Comparison of ENCODE assay signal across 8 cellular contexts in the genomic region with DNA sequence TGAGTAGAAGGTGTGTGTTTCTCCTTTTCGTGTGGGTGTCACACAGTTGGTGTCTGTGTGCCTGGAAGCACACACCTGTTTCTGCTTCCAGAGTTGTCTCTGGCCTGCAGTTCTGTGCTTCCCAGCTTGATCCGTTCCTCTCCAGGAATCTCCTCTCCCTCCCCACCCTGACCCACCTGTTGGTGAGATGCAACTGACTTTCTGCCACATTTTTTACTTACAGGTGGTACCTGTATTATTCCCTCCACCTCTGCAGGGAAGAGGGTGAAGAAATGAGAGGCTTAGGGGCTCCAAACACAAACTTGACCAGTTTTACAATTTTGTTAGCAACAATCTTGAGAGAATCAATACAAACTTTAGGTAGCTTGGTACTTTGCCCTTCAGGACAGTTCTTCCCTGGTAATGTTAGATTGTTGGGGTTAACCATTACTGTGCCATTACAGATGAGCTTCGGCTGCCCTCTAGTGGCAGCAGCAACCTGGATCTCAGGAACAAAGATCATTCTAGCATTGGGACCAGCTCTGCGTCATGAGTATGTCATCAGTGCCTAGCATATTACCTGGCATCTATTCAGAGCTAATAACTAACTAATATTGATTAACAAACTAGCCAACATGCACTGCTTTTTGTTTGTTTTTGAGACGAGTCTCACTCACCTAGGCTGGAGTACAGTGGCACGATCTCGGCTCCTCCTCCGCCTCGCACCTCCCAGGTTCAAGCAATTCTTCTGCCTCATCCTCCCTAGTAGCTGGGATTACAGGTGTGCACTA. TPM values are rescaled to one million over a fixed set of nuclear protein-coding genes. Genes with fewer than 3 reads are reported as not detected.
A peak's percentile ranks its signal among the peaks of the same experiment; 100 is the strongest.
DNase-seq lines count a peak whose midpoint lies in the region; ATAC-seq and TF ChIP-seq lines count a peak whose summit lies in the region.
"Not testable (repeated sequence)": the region's sequence is repeated elsewhere in the genome, so short reads cannot be mapped to it uniquely, and the experiment has no call there.

No MANE protein-coding gene starts in this region.

- TF ChIP-seq RAD21 in SK-N-SH (IDR thresholded peaks at IDR 0.05; ENCODE audit: low read length): peak; percentile 69

- peak; percentile 23 for DNase-seq in GM10266 (ENCODE audit: extremely low spot score)
- DNase-seq in HFFc6: peak; percentile 61
- peak; percentile 32 for DNase-seq in LoVo (ENCODE audit: low spot score)
- DNase-seq in SK-N-SH: peak; percentile 59
- peak; percentile 17 for DNase-seq in activated gamma-delta T cell treated with anti-CD3 and anti-CD28 coated beads, Interleukin-2, amount 50 U/mL, for 16 hours (ENCODE audit: low read depth)
- peak; percentile 31 for DNase-seq in fibroblast of the conjunctiva (ENCODE audit: low read depth)
- peak; percentile 44 for DNase-seq in omental fat pad (ENCODE audit: low spot score)
- peak in 1 of 2 donors; percentile 55 for DNase-seq in tibial nerve (ENCODE audit: low spot score in 2 of 2)

- H3K4me3 ChIP-seq in SK-N-SH (ENCODE audit: low read depth in 2 of 2, low read length in 1 of 2); tibial nerve: not testable (repeated sequence)

- not testable (repeated sequence) for H3K9me3 ChIP-seq in SK-N-SH, tibial nerve

- not testable (repeated sequence) for H3K4me3 Mint-ChIP-seq in HFFc6

- H3K36me3 Mint-ChIP-seq in HFFc6 (ENCODE audit: low read depth): not testable (repeated sequence)

- H3K79me2 ChIP-seq in SK-N-SH (ENCODE audit: insufficient read depth): peaks cover 59% of the 10 kb centered on the region

- H3K27ac ChIP-seq in SK-N-SH (ENCODE audit: low read depth in 2 of 2, low read length in 1 of 2); tibial nerve: not testable (repeated sequence)

- not testable (repeated sequence) for H3K4me2 ChIP-seq in SK-N-SH

- peak overlapping the region; percentile 38; the same call in 1 of the 2 replicates for H3K27ac Mint-ChIP-seq in HFFc6

- POLR2A ChIA-PET in SK-N-SH (lab: Yijun Ruan, JAX): not testable (repeated sequence)

- H3K9me2 ChIP-seq in SK-N-SH: not testable (repeated sequence)

- H4K20me1 ChIP-seq in SK-N-SH (ENCODE audit: insufficient read depth): not testable (repeated sequence)

- H3K9ac ChIP-seq in SK-N-SH: not testable (repeated sequence)

- H3K36me3 ChIP-seq in SK-N-SH (replicated peaks in 1 of 2; ENCODE audit: control insufficient read depth in 1 of 2, insufficient read depth in 2 of 2, low read length in 1 of 2) (peaks cover 6 to 16% of the 10 kb centered on the region in 2 experiments), tibial nerve (peaks cover 0 to 28% (median 0%) of the 10 kb centered on the region in 3 donors)

- H3K27me3 Mint-ChIP-seq in HFFc6 (ENCODE audit: insufficient read depth): not testable (repeated sequence)

- 66% methylated on average over 9 of the region's 9 CpGs for WGBS in SK-N-SH (ENCODE audit: low lambda C conversion rate)
- 62 to 67% methylated on average over 9 of the region's 9 CpGs for WGBS in tibial nerve, 2 donors

- H3K27me3 ChIP-seq in SK-N-SH (ENCODE audit: insufficient read depth); tibial nerve: not testable (repeated sequence)

- H3K9me3 Mint-ChIP-seq in HFFc6: not testable (repeated sequence)

- CTCF ChIA-PET in SK-N-SH (lab: Yijun Ruan, JAX): interaction anchor here (0.6 to 1.8 kb wide), 11 partner anchors 12 to 156 kb away, joined by 3 to 13 read pairs (median 7); no protein-coding TSS in a partner anchor

- ATAC-seq in omental fat pad (ENCODE audit: low FRiP score): peak; percentile 70

- H3F3A ChIP-seq in SK-N-SH (replicated peaks; ENCODE audit: insufficient read depth): peaks cover 11% of the 10 kb centered on the region

- TF ChIP-seq CTCF in GM10266 (IDR thresholded peaks at IDR 0.05; ENCODE audit: control insufficient read depth, insufficient read depth, low read depth, missing control alignments) (peak; percentile 52), HFFc6 (IDR thresholded peaks at IDR 0.05) (peak; percentile 88), SK-N-SH (IDR thresholded peaks at IDR 0.05) (peak; percentile 99), omental fat pad (IDR thresholded peaks at IDR 0.05) (peak in 1 of 3 donors; percentile 10), tibial nerve (IDR thresholded peaks at IDR 0.05) (peak; percentile 49 to 63 (median 57))

- not testable (repeated sequence) for TF ChIP-seq EP300 in SK-N-SH (IDR thresholded peaks at IDR 0.05; ENCODE audit: borderline replicate concordance in 1 of 2, low read depth in 1 of 2, low read length in 1 of 2); tibial nerve (IDR thresholded peaks at IDR 0.05)

- not testable (repeated sequence) for TF ChIP-seq POLR2A in tibial nerve (IDR thresholded peaks at IDR 0.05)

- not testable (repeated sequence) for H3K4me1 ChIP-seq in SK-N-SH (ENCODE audit: control insufficient read depth in 1 of 2, insufficient read depth in 2 of 2, low read depth in 1 of 2, low read length in 1 of 2); tibial nerve

- H3K4me1 Mint-ChIP-seq in HFFc6 (ENCODE audit: low read depth): peaks cover 21% of the 10 kb centered on the region

- H2AFZ ChIP-seq in SK-N-SH (ENCODE audit: low read depth): not testable (repeated sequence)

TF ChIP-seq in SK-N-SH, 30 proteins besides CTCF, POLR2A, EP300 and RAD21:
- TF ChIP-seq SMC3 (IDR thresholded peaks at IDR 0.05; ENCODE audit: low read depth, low read length): peak; percentile 58

RNA-seq across cellular contexts. Expression of a gene that starts 10.0 kb away (rescaled TPM):
- total RNA-seq in HFFc6 (2021; fragmentation: NEBNext Ultra II Directional; extraction: Animal tissue kit (Norgen Biotek cat#: 25700)): 10 to 100 TPM; 40.4 to 43.9 (median 42.2) TPM
- 8.3 and 14.0 TPM in 2 replicates for polyA plus RNA-seq in SK-N-SH (2012; rRNA removed)
- polyA plus RNA-seq in SK-N-SH (2012; cell fraction: cytosol; rRNA removed): 13.7 and 16.4 TPM in 2 replicates
- 36.6 and 39.8 TPM in 2 replicates for polyA plus RNA-seq in SK-N-SH (2012; cell fraction: nucleus; rRNA removed)
- 10 to 100 TPM; 17.8 to 39.4 (median 19.4) TPM for total RNA-seq in omental fat pad
- total RNA-seq in tibial nerve: 10 to 100 TPM; 14.2 to 22.2 (median 17.5) TPM

RNA-seq across cellular contexts. Expression of a gene that starts 54.3 kb away (rescaled TPM):
- under 1 TPM in 1 of 6 experiments, not detected in 5; 0.21 TPM for total RNA-seq in HFFc6 (2021; fragmentation: NEBNext Ultra II Directional; extraction: Animal tissue kit (Norgen Biotek cat#: 25700))
- polyA plus RNA-seq in SK-N-SH (2012; rRNA removed): 0.21 and 0.26 TPM in 2 replicates
- 0.03 and 0.08 TPM in 2 replicates for polyA plus RNA-seq in SK-N-SH (2012; cell fraction: cytosol; rRNA removed)
- polyA plus RNA-seq in SK-N-SH (2012; cell fraction: nucleus; rRNA removed): 4.2 and 6.3 TPM in 2 replicates
- 1 to 10 TPM in 1 of 4 donors, not detected in 3; 2.4 TPM for total RNA-seq in omental fat pad
- total RNA-seq in tibial nerve: 1 to 10 TPM in 1 of 4 donors, not detected in 3; 1.4 TPM
